ENCODE assay signal across 16 cellular contexts in the genomic region with DNA sequence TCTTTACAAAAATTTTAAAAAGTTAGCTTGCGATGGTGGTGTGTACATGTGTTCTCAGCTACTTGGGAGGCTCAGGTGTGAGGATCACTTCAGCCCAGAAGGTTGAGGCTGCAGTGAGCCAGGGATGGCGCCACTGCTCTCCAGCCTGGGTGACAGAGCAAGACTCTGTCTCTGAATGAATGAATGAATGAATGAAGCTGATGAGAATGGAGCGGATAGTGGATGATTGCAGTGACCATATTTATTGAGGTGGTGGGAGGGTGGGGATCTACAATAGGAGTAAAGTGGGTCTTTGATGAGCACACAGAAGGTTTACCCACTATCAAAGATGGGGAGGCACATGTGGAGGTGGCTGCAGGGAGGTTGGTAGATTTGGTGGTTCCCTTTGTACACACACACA.
"Had no signal": no experiment of that assay in that cellular context is flagged by ENCODE, and none has a peak within 500 bp of the region (broad histone marks: within the 10 kb centered on the region; RNA-seq: fewer than 3 reads in every experiment).

No MANE protein-coding gene starts in this region.

- H3K27ac ChIP-seq: lower lobe of right lung, prostate gland had no signal

- H3K4me1 ChIP-seq: prostate gland had no signal

- H3K27ac Mint-ChIP-seq: activated CD4-positive, alpha-beta memory T cell treated with anti-CD3 and anti-CD28 coated beads, Interleukin-2, amount 10 ng/mL, durations not matched to agents 7 days and 5 days; dendritic cell treated with granulocyte-macrophage colony-stimulating factor and Interleukin-4, amounts not matched to agents 40 ng/mL and 50 ng/mL, for 4 days; endodermal cell had no signal

- H3K4me3 ChIP-seq: body of pancreas, lower lobe of right lung, prostate gland, spleen had no signal

- H3K9me3 ChIP-seq: body of pancreas, lower lobe of right lung, prostate gland, spleen had no signal

- H3K9me3 Mint-ChIP-seq: activated CD4-positive, alpha-beta memory T cell treated with anti-CD3 and anti-CD28 coated beads, Interleukin-2, amount 10 ng/mL, durations not matched to agents 7 days and 5 days; activated T-cell treated with anti-CD3 and anti-CD28 coated beads, Interleukin-2, amount 50 U/mL, for 4 hours; dendritic cell treated with granulocyte-macrophage colony-stimulating factor and Interleukin-4, amounts not matched to agents 40 ng/mL and 50 ng/mL, for 4 days; endodermal cell had no signal

- H3K27me3 Mint-ChIP-seq: activated CD4-positive, alpha-beta memory T cell treated with anti-CD3 and anti-CD28 coated beads, Interleukin-2, amount 10 ng/mL, durations not matched to agents 7 days and 5 days; dendritic cell treated with granulocyte-macrophage colony-stimulating factor and Interleukin-4, amounts not matched to agents 40 ng/mL and 50 ng/mL, for 4 days; naive thymus-derived CD4-positive, alpha-beta T cell had no signal

- H3K27me3 ChIP-seq: body of pancreas, spleen had no signal

- H3K4me3 Mint-ChIP-seq: activated CD4-positive, alpha-beta memory T cell treated with anti-CD3 and anti-CD28 coated beads, Interleukin-2, amount 10 ng/mL, durations not matched to agents 7 days and 5 days; activated T-cell treated with anti-CD3 and anti-CD28 coated beads, Interleukin-2, amount 50 U/mL, for 4 hours; dendritic cell treated with granulocyte-macrophage colony-stimulating factor and Interleukin-4, amounts not matched to agents 40 ng/mL and 50 ng/mL, for 4 days; endodermal cell had no signal

- DNase-seq: activated CD4-positive, alpha-beta memory T cell treated with anti-CD3 and anti-CD28 coated beads, Interleukin-2, amount 10 ng/mL, durations not matched to agents 7 days and 5 days; activated CD4-positive, CD25-positive, alpha-beta regulatory T cell treated with anti-CD3 and anti-CD28 coated beads, Interleukin-2, amount 50 U/mL, for 72 hours; activated gamma-delta T cell; activated T-cell treated with anti-CD3 and anti-CD28 coated beads, Interleukin-2, amount 50 U/mL, for 4 hours; caudate nucleus; endodermal cell; left colon; lower lobe of right lung; naive thymus-derived CD4-positive, alpha-beta T cell; nucleus accumbens; right cardiac atrium; spleen; stimulated activated CD4-positive, alpha-beta T cell treated with anti-CD3 and anti-CD28 coated beads, Interleukin-1b, Interleukin-23, amount 100 ng/mL, for 48 hours had no signal

- ATAC-seq: left colon; lower lobe of right lung; naive thymus-derived CD4-positive, alpha-beta T cell had no signal

- H3K36me3 ChIP-seq: lower lobe of right lung, prostate gland had no signal
